1 cellular context compared by ENCODE assay signal in the genomic region with DNA sequence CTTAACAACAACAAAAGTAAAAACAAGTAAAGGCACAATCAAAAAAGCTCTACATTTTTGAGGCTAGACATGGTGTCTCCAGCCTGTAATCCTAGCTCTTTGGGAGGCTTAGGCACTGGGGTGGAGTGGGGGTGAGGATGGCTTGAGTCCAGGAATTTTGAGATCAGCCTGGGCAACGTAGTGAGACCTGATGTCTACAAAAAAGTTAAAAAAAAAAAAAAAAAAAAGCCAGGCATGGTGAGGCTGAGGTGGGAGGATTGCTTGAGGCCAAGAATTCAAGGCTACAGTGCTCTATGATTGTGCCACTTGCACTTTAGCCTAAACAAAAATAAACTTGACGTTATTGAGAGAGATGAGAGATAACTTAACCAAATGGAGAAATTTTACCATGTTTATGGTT.
A peak's percentile ranks its signal among the peaks of the same experiment; 100 is the strongest.
TF ChIP-seq lines count a peak whose summit lies in the region.

No MANE protein-coding gene starts in this region.

TF ChIP-seq in HEK293, 187 proteins besides CTCF, POLR2A, EP300 and RAD21:
- TF ChIP-seq ZNF645 (tag by site-specific recombination; IDR thresholded peaks at IDR 0.05) = no peak
- TF ChIP-seq, protein P1, sequence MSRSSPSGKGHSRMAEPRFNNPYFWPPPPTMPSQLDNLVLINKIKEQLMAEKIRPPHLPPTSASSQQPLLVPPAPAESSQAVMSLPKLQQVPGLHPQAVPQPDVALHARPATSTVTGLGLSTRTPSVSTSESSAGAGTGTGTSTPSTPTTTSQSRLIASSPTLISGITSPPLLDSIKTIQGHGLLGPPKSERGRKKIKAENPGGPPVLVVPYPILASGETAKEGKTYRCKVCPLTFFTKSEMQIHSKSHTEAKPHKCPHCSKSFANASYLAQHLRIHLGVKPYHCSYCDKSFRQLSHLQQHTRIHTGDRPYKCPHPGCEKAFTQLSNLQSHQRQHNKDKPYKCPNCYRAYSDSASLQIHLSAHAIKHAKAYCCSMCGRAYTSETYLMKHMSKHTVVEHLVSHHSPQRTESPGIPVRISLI (tag by site-specific recombination; IDR thresholded peaks at IDR 0.05) = peak; percentile 69
